8 cellular contexts compared by ENCODE assay signal in genomic region chr1:89523597-89524368, GRCh38. TPM values are rescaled to one million over a fixed set of nuclear protein-coding genes. Genes with fewer than 3 reads are reported as not detected.
DNase-seq lines count a peak whose midpoint lies in the region; ATAC-seq and TF ChIP-seq lines count a peak whose summit lies in the region.

No MANE protein-coding gene starts in this region.

- TF ChIP-seq CTCF in osteocyte (IDR thresholded peaks at IDR 0.05) = no peak

- peak overlapping the region; percentile 98 for H3K4me3 ChIP-seq in BLaER1

- H3K36me3 ChIP-seq in BLaER1 = peaks cover 17% of the 10 kb centered on the region; the same call in 1 of the 2 replicates

- peak overlapping the region; percentile 97 for H3K27ac ChIP-seq in BLaER1

- H3K4me2 ChIP-seq in BLaER1 = peak overlapping the region; percentile 96

- H3K27me3 ChIP-seq in BLaER1 = no peaks in the 10 kb centered on the region

- POLR2A ChIA-PET in activated CD8-positive, alpha-beta T cell treated with anti-CD3 and anti-CD28 coated beads, Interleukin-2, amount 10 ng/mL, durations not matched to agents 7 days and 5 days (lab: Charles Lee) = interaction anchor here (0.7 to 1.3 kb wide), 9 partner anchors 80 to 274 kb away, joined by 3 to 6 read pairs (median 4); no protein-coding TSS in a partner anchor

- H3K9ac ChIP-seq in BLaER1 = peak overlapping the region; percentile 94

- H3K9me3 Mint-ChIP-seq in activated CD8-positive, alpha-beta T cell treated with anti-CD3 and anti-CD28 coated beads, Interleukin-2, amount 10 ng/mL, durations not matched to agents 7 days and 5 days (ENCODE audit: insufficient read depth) = no peaks in the 10 kb centered on the region
- no peaks in the 10 kb centered on the region for H3K9me3 Mint-ChIP-seq in osteocyte (ENCODE audit: unreplicated experiment)

- H3K9me3 ChIP-seq in BLaER1 = peaks cover 4% of the 10 kb centered on the region; the same call in 1 of the 2 replicates

- no peak overlapping the region for H3K4me3 Mint-ChIP-seq in activated CD8-positive, alpha-beta T cell treated with anti-CD3 and anti-CD28 coated beads, Interleukin-2, amount 10 ng/mL, durations not matched to agents 7 days and 5 days
- H3K4me3 Mint-ChIP-seq in osteocyte (ENCODE audit: unreplicated experiment) = peak overlapping the region; percentile 72

- H3K4me1 ChIP-seq in BLaER1 = peaks cover 49% of the 10 kb centered on the region

- ATAC-seq in GM19043 (IDR thresholded peaks at IDR 0.05; ENCODE audit: low read depth, unreplicated experiment) (peak; percentile 24), HG03342 (IDR thresholded peaks at IDR 0.05; ENCODE audit: unreplicated experiment) (peak; percentile 25)
- ATAC-seq in activated CD8-positive, alpha-beta T cell treated with anti-CD3 and anti-CD28 coated beads, Interleukin-2, amount 10 ng/mL, durations not matched to agents 7 days and 5 days = peak; percentile 7

- H3K27ac Mint-ChIP-seq in activated CD8-positive, alpha-beta T cell treated with anti-CD3 and anti-CD28 coated beads, Interleukin-2, amount 10 ng/mL, durations not matched to agents 7 days and 5 days = peak overlapping the region; percentile 88
- H3K27ac Mint-ChIP-seq in osteocyte (ENCODE audit: unreplicated experiment) = peak overlapping the region; percentile 15

- peaks cover 9% of the 10 kb centered on the region for H3K36me3 Mint-ChIP-seq in activated CD8-positive, alpha-beta T cell treated with anti-CD3 and anti-CD28 coated beads, Interleukin-2, amount 10 ng/mL, durations not matched to agents 7 days and 5 days (ENCODE audit: low read depth)
- no peaks in the 10 kb centered on the region for H3K36me3 Mint-ChIP-seq in osteocyte (ENCODE audit: unreplicated experiment)

- no peaks in the 10 kb centered on the region for H3K27me3 Mint-ChIP-seq in activated CD8-positive, alpha-beta T cell treated with anti-CD3 and anti-CD28 coated beads, Interleukin-2, amount 10 ng/mL, durations not matched to agents 7 days and 5 days (ENCODE audit: low read depth)
- H3K27me3 Mint-ChIP-seq in osteocyte (ENCODE audit: unreplicated experiment) = peaks cover 6% of the 10 kb centered on the region

- DNase-seq in NCI-H526 (lab: John Stamatoyannopoulos, UW) = peak; percentile 76 to 84
- DNase-seq in activated CD8-positive, alpha-beta T cell treated with anti-CD3 and anti-CD28 coated beads, Interleukin-2, amount 10 ng/mL, durations not matched to agents 7 days and 5 days = peak; percentile 71
- DNase-seq in fibroblast of the conjunctiva (ENCODE audit: low read depth) = peak; percentile 65
- DNase-seq in osteocyte (ENCODE audit: extremely low spot score, unreplicated experiment) = no peak
- DNase-seq in occipital lobe (lab: John Stamatoyannopoulos, UW) = no peak

- CTCF ChIA-PET in activated CD8-positive, alpha-beta T cell treated with anti-CD3 and anti-CD28 coated beads, Interleukin-2, amount 10 ng/mL, durations not matched to agents 7 days and 5 days (lab: Charles Lee) = interaction anchor here (0.8 kb wide), 1 partner anchor 85 kb away, joined by 3 read pairs; no protein-coding TSS in a partner anchor

- peaks cover 29% of the 10 kb centered on the region for H4K20me1 ChIP-seq in BLaER1

- peaks cover 14% of the 10 kb centered on the region for H3K4me1 Mint-ChIP-seq in activated CD8-positive, alpha-beta T cell treated with anti-CD3 and anti-CD28 coated beads, Interleukin-2, amount 10 ng/mL, durations not matched to agents 7 days and 5 days (ENCODE audit: low read depth)
- H3K4me1 Mint-ChIP-seq in osteocyte (ENCODE audit: unreplicated experiment) = peaks cover 11% of the 10 kb centered on the region

RNA-seq across cellular contexts. Expression of gene LRRC8B, which starts 0.8 kb away (rescaled TPM):
- total RNA-seq in activated CD8-positive, alpha-beta T cell treated with anti-CD3 and anti-CD28 coated beads, Interleukin-2, amount 10 ng/mL, durations not matched to agents 7 days and 5 days = 10 to 100 TPM; 11.8 to 13.0 TPM
- total RNA-seq in osteocyte = 2.3 and 4.1 TPM in 2 replicates
- 32.8 TPM for total RNA-seq in occipital lobe

Comparison
In these comparisons a context has a peak if more than half of its experiments do, and no peak if none do; other contexts are left out.
1. DNase-seq: peak in NCI-H526 (2 of 2), activated CD8-positive, alpha-beta T cell treated with anti-CD3 and anti-CD28 coated beads, Interleukin-2, amount 10 ng/mL, durations not matched to agents 7 days and 5 days (single experiment) and fibroblast of the conjunctiva (single experiment); none in osteocyte (single experiment) and occipital lobe (single experiment).
2. Peak in every context shown above with its lines, with median percentiles within 50 percentile points of each other: ATAC-seq.